ENCODE assay signal across 18 cellular contexts in genomic region chr6:144232434-144233223, GRCh38.
"Had no signal": no experiment of that assay in that cellular context is flagged by ENCODE, and none has a peak within 500 bp of the region (broad histone marks: within the 10 kb centered on the region; RNA-seq: fewer than 3 reads in every experiment).

No MANE protein-coding gene starts in this region.

- ATAC-seq: body of pancreas; stimulated activated naive CD8-positive, alpha-beta T cell treated with anti-CD3 and anti-CD28 coated beads, Interleukin-15, amount 100 ng/mL, for 72 hours; upper lobe of right lung had no signal

- H3K9me3 ChIP-seq: body of pancreas, colonic mucosa, right atrium auricular region, suprapubic skin, upper lobe of right lung had no signal

- H3K4me3 ChIP-seq: body of pancreas, colonic mucosa, lung, right atrium auricular region, skin epidermis, suprapubic skin, upper lobe of right lung had no signal

- H3K27me3 ChIP-seq: body of pancreas, colonic mucosa, right atrium auricular region, suprapubic skin, upper lobe of right lung had no signal

- FAIRE-seq: islet of Langerhans had no signal

- H3K36me3 ChIP-seq: colonic mucosa, right atrium auricular region, suprapubic skin, upper lobe of right lung had no signal

- H3K4me1 ChIP-seq: colonic mucosa, upper lobe of right lung had no signal

- H3K27ac ChIP-seq: colonic mucosa, suprapubic skin, upper lobe of right lung had no signal

- DNase-seq: activated CD4-positive, CD25-positive, alpha-beta regulatory T cell treated with anti-CD3 and anti-CD28 coated beads, Interleukin-2, amount 50 U/mL, for 72 hours; activated CD8-positive, alpha-beta memory T cell treated with anti-CD3 and anti-CD28 coated beads for 24 hours; activated CD8-positive, alpha-beta memory T cell treated with anti-CD3 and anti-CD28 coated beads, Interleukin-2, amount 50 U/mL, for 48 hours; activated effector memory CD4-positive, alpha-beta T cell treated with Interleukin-2 at 50 U/mL for 16 hours; activated T-cell treated with anti-CD3 and anti-CD28 coated beads, Interleukin-2, amount 50 U/mL, for 48 hours; body of pancreas; colonic mucosa; erythroblast; occipital lobe; stimulated activated naive CD8-positive, alpha-beta T cell treated with anti-CD3 and anti-CD28 coated beads, Interleukin-15, amount 100 ng/mL, for 72 hours; SW 1271; T-helper 2 cell; upper lobe of right lung had no signal
